Comparison of ENCODE assay signal across 17 cellular contexts in genomic region chr5:96324708-96325107, GRCh38.
DNase-seq lines count a peak whose midpoint lies in the region; ATAC-seq and TF ChIP-seq lines count a peak whose summit lies in the region.
"Had no signal": no experiment of that assay in that cellular context is flagged by ENCODE, and none has a peak within 500 bp of the region (broad histone marks: within the 10 kb centered on the region; RNA-seq: fewer than 3 reads in every experiment).

No MANE protein-coding gene starts in this region.

- no peaks in the 10 kb centered on the region for H3K36me3 ChIP-seq in trophoblast cell (ENCODE audit: control insufficient read depth in 1 of 2, insufficient read depth in 2 of 2, low read length in 2 of 2)
- H3K36me3 ChIP-seq: left ventricle myocardium inferior had no signal

- no peak overlapping the region for H4K91ac ChIP-seq in trophoblast cell (ENCODE audit: low read depth, low read length)

- H3K23ac ChIP-seq in trophoblast cell (ENCODE audit: low read length), result no peak overlapping the region

- H2BK12ac ChIP-seq in trophoblast cell (ENCODE audit: low read length), result no peak overlapping the region

- H3K18ac ChIP-seq in trophoblast cell (ENCODE audit: low read length), result no peak overlapping the region

- no peak overlapping the region for H3K27ac ChIP-seq in trophoblast cell (ENCODE audit: low read depth, low read length)
- H3K27ac ChIP-seq: left ventricle myocardium inferior had no signal

- no peak overlapping the region for H4K12ac ChIP-seq in trophoblast cell (ENCODE audit: low read depth, low read length)

- H3K4me2 ChIP-seq in trophoblast cell (ENCODE audit: low read length), result no peak overlapping the region

- H2AK5ac ChIP-seq in trophoblast cell (ENCODE audit: low read length), result no peak overlapping the region

- H3K4ac ChIP-seq in trophoblast cell (ENCODE audit: low read depth, low read length), result no peak overlapping the region

- DNase-seq in H4 (ENCODE audit: low spot score), result peak; percentile 68
- peak; percentile 14 for DNase-seq in NCI-H510A (lab: John Stamatoyannopoulos, UW)
- DNase-seq in choroid plexus epithelial cell (ENCODE audit: low read depth), result peak; percentile 85
- peak; percentile 51 to 67 for DNase-seq in trophoblast cell
- DNase-seq in cerebellar cortex (ENCODE audit: low spot score), result no peak
- no peak for DNase-seq in NAMALWA (ENCODE audit: low spot score)
- DNase-seq: activated gamma-delta T cell; Caco-2; left ventricle myocardium inferior; MV-4-11; NCI-H82; nucleus accumbens; stimulated activated CD4-positive, alpha-beta T cell treated with anti-CD3 and anti-CD28 coated beads, Interleukin-1b, Interleukin-23, amount 100 ng/mL, for 48 hours; stimulated activated naive B cell treated with anti-CD40 and anti-IgM and Interleukin-4, amounts not matched to agents 10 μg/mL and 1 μg/mL and 100 μg/mL, for 72 hours had no signal

- TF ChIP-seq CTCF in choroid plexus epithelial cell (conservative IDR thresholded peaks at IDR 0.05; ENCODE audit: low read depth, low read length), result no peak

- no peak overlapping the region for H3K9ac ChIP-seq in trophoblast cell (ENCODE audit: low read length)

- H3K79me1 ChIP-seq in trophoblast cell (ENCODE audit: low read length), result no peaks in the 10 kb centered on the region

- no peak overlapping the region for H4K8ac ChIP-seq in trophoblast cell (ENCODE audit: low read depth, low read length)

- no peaks in the 10 kb centered on the region for H3K9me3 ChIP-seq in trophoblast cell (ENCODE audit: insufficient read depth, low read depth, low read length)
- H3K9me3 ChIP-seq: Caco-2, left ventricle myocardium inferior had no signal

- H3K27me3 ChIP-seq in trophoblast cell (ENCODE audit: insufficient read depth, low read length), result no peaks in the 10 kb centered on the region

- ATAC-seq in GM19455 (IDR thresholded peaks at IDR 0.05; ENCODE audit: unreplicated experiment), result no peak
- no peak for ATAC-seq in GM18511 (IDR thresholded peaks at IDR 0.05; ENCODE audit: unreplicated experiment)
- ATAC-seq: GM12878; stimulated activated naive B cell treated with anti-CD40 and anti-IgM and Interleukin-4, amounts not matched to agents 10 μg/mL and 1 μg/mL and 100 μg/mL, for 72 hours had no signal

- no peak overlapping the region for H2AFZ ChIP-seq in trophoblast cell (ENCODE audit: insufficient read depth, low read length, poor library complexity)

- H3K4me1 ChIP-seq in trophoblast cell (ENCODE audit: control insufficient read depth in 1 of 2, insufficient read depth in 2 of 2, low read length in 2 of 2), result no peaks in the 10 kb centered on the region
- H3K4me1 ChIP-seq: Caco-2, left ventricle myocardium inferior had no signal

- no peak overlapping the region for H2BK5ac ChIP-seq in trophoblast cell (ENCODE audit: low read depth, low read length, poor library complexity)

- no peak overlapping the region for H2BK120ac ChIP-seq in trophoblast cell (ENCODE audit: insufficient read depth, low read length, poor library complexity)

- WGBS in trophoblast cell (ENCODE audit: extremely low coverage, insufficient coverage, insufficient read length), result no CpG with 5 or more reads among the region's 2 CpGs

- no peaks in the 10 kb centered on the region for H3K79me2 ChIP-seq in trophoblast cell (ENCODE audit: control insufficient read depth, insufficient read depth, low read length, poor library complexity)

- H3K4me3 ChIP-seq in choroid plexus epithelial cell (ENCODE audit: low read depth, low read length) (no peak overlapping the region), trophoblast cell (ENCODE audit: low read depth, low read length) (no peak overlapping the region)
- H3K4me3 ChIP-seq: GM12878, left ventricle myocardium inferior had no signal

- no peak overlapping the region for H3K14ac ChIP-seq in trophoblast cell (ENCODE audit: low read length)

Comparison
In these comparisons a context has a peak if more than half of its experiments do, and no peak if none do; other contexts are left out.
1. DNase-seq: peak in H4 (single experiment), NCI-H510A (single experiment), choroid plexus epithelial cell (single experiment) and trophoblast cell (2 of 2); none in cerebellar cortex (single experiment) and NAMALWA (single experiment).